Comparison of ENCODE assay signal across 17 cellular contexts in the genomic region with DNA sequence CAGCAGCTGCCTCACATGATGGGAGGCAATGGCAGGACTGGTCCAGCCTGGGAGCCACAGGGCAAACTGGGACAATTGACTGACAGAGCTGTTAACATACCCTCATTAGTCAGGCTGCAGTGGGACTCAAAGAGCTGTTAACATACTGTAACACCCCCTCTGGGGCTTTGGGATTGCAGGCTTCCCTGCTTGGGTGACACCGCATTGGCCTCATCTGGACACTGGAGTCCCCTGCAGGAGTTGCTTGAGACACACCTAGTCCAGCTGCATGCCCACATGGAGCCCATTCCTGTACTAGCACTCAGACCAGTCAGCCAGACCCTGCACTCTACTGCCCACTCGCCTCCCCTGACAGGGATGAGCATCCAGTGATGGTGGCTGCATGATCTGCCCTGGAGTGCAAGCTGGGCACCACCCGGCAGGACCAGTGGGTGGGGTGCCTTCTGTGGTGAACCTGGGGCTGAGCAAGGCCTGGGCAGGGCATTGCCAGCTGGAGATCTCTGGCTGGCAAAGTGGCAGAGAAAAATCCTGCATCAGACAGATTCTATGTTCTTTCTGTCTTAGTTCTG.
"Had no signal": no experiment of that assay in that cellular context is flagged by ENCODE, and none has a peak within 500 bp of the region (broad histone marks: within the 10 kb centered on the region; RNA-seq: fewer than 3 reads in every experiment).

No MANE protein-coding gene starts in this region.

- H3K4me3 Mint-ChIP-seq: activated CD4-positive, alpha-beta memory T cell treated with anti-CD3 and anti-CD28 coated beads for 36 hours; activated naive CD4-positive, alpha-beta T cell treated with anti-CD3 and anti-CD28 coated beads for 36 hours; activated naive CD8-positive, alpha-beta T cell treated with anti-CD3 and anti-CD28 coated beads, Interleukin-2, amount 10 ng/mL, durations not matched to agents 7 days and 5 days; activated T-cell treated with anti-CD3 and anti-CD28 coated beads, Interleukin-2, amount 50 U/mL, for 72 hours; nephron progenitor cell; stimulated activated naive CD8-positive, alpha-beta T cell treated with anti-CD3 and anti-CD28 coated beads, Interleukin-15, amount 100 ng/mL, for 72 hours; T-helper 1 cell treated with Interleukin-12 subunit alpha and Interleukin-12 subunit beta and Interleukin-4 antibody, amounts not matched to agents 30 μg/mL and 1 μg/mL, for 36 hours had no signal

- H3K27ac Mint-ChIP-seq: activated CD4-positive, alpha-beta memory T cell treated with anti-CD3 and anti-CD28 coated beads for 36 hours; activated naive CD4-positive, alpha-beta T cell treated with anti-CD3 and anti-CD28 coated beads for 36 hours; activated naive CD8-positive, alpha-beta T cell treated with anti-CD3 and anti-CD28 coated beads, Interleukin-2, amount 10 ng/mL, durations not matched to agents 7 days and 5 days; activated T-cell treated with anti-CD3 and anti-CD28 coated beads, Interleukin-2, amount 50 U/mL, for 72 hours; nephron progenitor cell; stimulated activated naive CD8-positive, alpha-beta T cell treated with anti-CD3 and anti-CD28 coated beads, Interleukin-15, amount 100 ng/mL, for 72 hours; T-helper 1 cell treated with Interleukin-12 subunit alpha and Interleukin-12 subunit beta and Interleukin-4 antibody, amounts not matched to agents 30 μg/mL and 1 μg/mL, for 36 hours had no signal

- H3K27ac ChIP-seq: tibial artery had no signal

- ATAC-seq: activated T-cell treated with anti-CD3 and anti-CD28 coated beads, Interleukin-2, amount 50 U/mL, for 72 hours; stimulated activated naive CD8-positive, alpha-beta T cell treated with anti-CD3 and anti-CD28 coated beads, Interleukin-15, amount 100 ng/mL, for 72 hours had no signal

- DNase-seq: activated CD4-positive, alpha-beta memory T cell treated with anti-CD3 and anti-CD28 coated beads for 36 hours; activated CD4-positive, alpha-beta T cell treated with anti-CD3 and anti-CD28 coated beads for 4 hours; activated CD4-positive, CD25-positive, alpha-beta regulatory T cell; activated effector memory CD4-positive, alpha-beta T cell treated with Interleukin-2 at 50 U/mL for 16 hours; activated naive CD4-positive, alpha-beta T cell treated with anti-CD3 and anti-CD28 coated beads for 36 hours; activated naive CD8-positive, alpha-beta T cell treated with anti-CD3 and anti-CD28 coated beads, Interleukin-2, amount 10 ng/mL, durations not matched to agents 7 days and 5 days; activated T-cell treated with anti-CD3 and anti-CD28 coated beads, Interleukin-2, amount 50 U/mL, for 72 hours; amniotic stem cell; cortex of kidney; foreskin fibroblast; nephron progenitor cell; stimulated activated CD4-positive, alpha-beta T cell treated with anti-CD3 and anti-CD28 coated beads, Interleukin-12 subunit alpha, Interleukin-12 subunit beta, amount 100 ng/mL, for 4 hours; stimulated activated CD4-positive, alpha-beta T cell treated with anti-CD3 and anti-CD28 coated beads, Interleukin-4, amount 100 ng/mL, for 4 hours; stimulated activated naive CD8-positive, alpha-beta T cell treated with anti-CD3 and anti-CD28 coated beads, Interleukin-15, amount 100 ng/mL, for 72 hours; T1000; tibial artery had no signal

- H3K9me3 ChIP-seq: tibial artery had no signal

- H3K4me1 Mint-ChIP-seq: activated naive CD8-positive, alpha-beta T cell treated with anti-CD3 and anti-CD28 coated beads, Interleukin-2, amount 10 ng/mL, durations not matched to agents 7 days and 5 days; nephron progenitor cell; stimulated activated naive CD8-positive, alpha-beta T cell treated with anti-CD3 and anti-CD28 coated beads, Interleukin-15, amount 100 ng/mL, for 72 hours had no signal

- H3K9me3 Mint-ChIP-seq: activated CD4-positive, alpha-beta memory T cell treated with anti-CD3 and anti-CD28 coated beads for 36 hours; activated naive CD4-positive, alpha-beta T cell treated with anti-CD3 and anti-CD28 coated beads for 36 hours; activated naive CD8-positive, alpha-beta T cell treated with anti-CD3 and anti-CD28 coated beads, Interleukin-2, amount 10 ng/mL, durations not matched to agents 7 days and 5 days; activated T-cell treated with anti-CD3 and anti-CD28 coated beads, Interleukin-2, amount 50 U/mL, for 72 hours; nephron progenitor cell; stimulated activated naive CD8-positive, alpha-beta T cell treated with anti-CD3 and anti-CD28 coated beads, Interleukin-15, amount 100 ng/mL, for 72 hours; T-helper 1 cell treated with Interleukin-12 subunit alpha and Interleukin-12 subunit beta and Interleukin-4 antibody, amounts not matched to agents 30 μg/mL and 1 μg/mL, for 36 hours had no signal

- H3K4me3 ChIP-seq: tibial artery had no signal

- H3K27me3 ChIP-seq: tibial artery had no signal

- H3K36me3 Mint-ChIP-seq: activated CD4-positive, alpha-beta memory T cell treated with anti-CD3 and anti-CD28 coated beads for 36 hours; activated naive CD8-positive, alpha-beta T cell treated with anti-CD3 and anti-CD28 coated beads, Interleukin-2, amount 10 ng/mL, durations not matched to agents 7 days and 5 days had no signal

- H3K4me1 ChIP-seq: tibial artery had no signal

- H3K36me3 ChIP-seq: tibial artery had no signal
